1 cellular context compared by ENCODE assay signal in genomic region chr20:25355191-25355590, GRCh38.
TF ChIP-seq lines count a peak whose summit lies in the region.

No MANE protein-coding gene starts in this region.

TF ChIP-seq in WTC11, 78 proteins besides CTCF, POLR2A, EP300 and RAD21 (continued from another document):
- no peak for TF ChIP-seq ZNF512 (CRISPR knock-in tag; IDR thresholded peaks at IDR 0.05; ENCODE audit: borderline replicate concordance)
TF ChIP-seq in WTC11: peak in this region for 0.
